Comparison of ENCODE assay signal across 1 cellular context in genomic region chr5:126511961-126512360, GRCh38.
TF ChIP-seq lines count a peak whose summit lies in the region.

No MANE protein-coding gene starts in this region.

TF ChIP-seq in K562, 482 proteins besides CTCF, POLR2A, EP300 and RAD21 (continued from another document):
- TF ChIP-seq TSHZ1 (CRISPR knock-in tag; IDR thresholded peaks at IDR 0.05) (no peak), THRA (IDR thresholded peaks at IDR 0.05) (no peak), ZBTB9 (CRISPR knock-in tag; IDR thresholded peaks at IDR 0.05) (no peak), HINFP (tag; conservative IDR thresholded peaks at IDR 0.05; ENCODE audit: low read depth) (no peak), ZNF436 (CRISPR knock-in tag; IDR thresholded peaks at IDR 0.05) (no peak), WHSC1 (IDR thresholded peaks at IDR 0.05; ENCODE audit: low read length) (no peak)
